Comparison of ENCODE assay signal across 8 cellular contexts in genomic region chr9:14846871-14847311, GRCh38.
DNase-seq lines count a peak whose midpoint lies in the region; ATAC-seq and TF ChIP-seq lines count a peak whose summit lies in the region.

No MANE protein-coding gene starts in this region.

- no peak overlapping the region for H3K4me3 ChIP-seq in fibroblast of pulmonary artery (replicated peaks; ENCODE audit: low read depth, low read length)
- no peak overlapping the region for H3K4me3 ChIP-seq in prostate gland

- no peak overlapping the region for H3K27ac ChIP-seq in prostate gland

- TF ChIP-seq CTCF in fibroblast of pulmonary artery (IDR thresholded peaks at IDR 0.05; ENCODE audit: low read length, missing control alignments) (peak; percentile 76), prostate gland (IDR thresholded peaks at IDR 0.05) (peak in 2 of 4 experiments; percentile 21 to 24)

- 13% methylated on average over 3 of the region's 3 CpGs for WGBS in prostate gland

- H3K9me3 ChIP-seq in prostate gland = no peaks in the 10 kb centered on the region

- ATAC-seq in GM18909 (IDR thresholded peaks at IDR 0.05; ENCODE audit: poor library complexity, unreplicated experiment) (peak; percentile 98), HG03097 (IDR thresholded peaks at IDR 0.05; ENCODE audit: low FRiP score, unreplicated experiment) (peak; percentile 94)

- H3K27me3 ChIP-seq in prostate gland (replicated peaks; ENCODE audit: insufficient read depth) = no peaks in the 10 kb centered on the region

- no peaks in the 10 kb centered on the region for H3K36me3 ChIP-seq in prostate gland

- no peak for TF ChIP-seq POLR2A in prostate gland (IDR thresholded peaks at IDR 0.05)

- DNase-seq in CD1c-positive myeloid dendritic cell (ENCODE audit: extremely low spot score) (peak; percentile 11), NCI-H446 treated with DMSO at 0.1 percent for 48 hours (lab: John Stamatoyannopoulos, UW) (peak; percentile 39), fibroblast of pulmonary artery (ENCODE audit: low read depth) (peak; percentile 33), prostate gland (ENCODE audit: low spot score) (peak; percentile 8), NCI-H187 (lab: John Stamatoyannopoulos, UW) (no peak)
- peak; percentile 74 for DNase-seq in activated CD8-positive, alpha-beta memory T cell treated with anti-CD3 and anti-CD28 coated beads for 24 hours

- intact Hi-C loops in prostate gland (cut with DNase I) = no loop called here

- H3K4me1 ChIP-seq in prostate gland (replicated peaks) = no peaks in the 10 kb centered on the region

Comparison
In these comparisons a context has a peak if more than half of its experiments do, and no peak if none do; other contexts are left out.
1. DNase-seq: peak in CD1c-positive myeloid dendritic cell (single experiment), NCI-H446 treated with DMSO at 0.1 percent for 48 hours (single experiment), activated CD8-positive, alpha-beta memory T cell treated with anti-CD3 and anti-CD28 coated beads for 24 hours (single experiment), fibroblast of pulmonary artery (single experiment) and prostate gland (single experiment); none in NCI-H187 (0 of 2).